ENCODE assay signal across 8 cellular contexts in the genomic region with DNA sequence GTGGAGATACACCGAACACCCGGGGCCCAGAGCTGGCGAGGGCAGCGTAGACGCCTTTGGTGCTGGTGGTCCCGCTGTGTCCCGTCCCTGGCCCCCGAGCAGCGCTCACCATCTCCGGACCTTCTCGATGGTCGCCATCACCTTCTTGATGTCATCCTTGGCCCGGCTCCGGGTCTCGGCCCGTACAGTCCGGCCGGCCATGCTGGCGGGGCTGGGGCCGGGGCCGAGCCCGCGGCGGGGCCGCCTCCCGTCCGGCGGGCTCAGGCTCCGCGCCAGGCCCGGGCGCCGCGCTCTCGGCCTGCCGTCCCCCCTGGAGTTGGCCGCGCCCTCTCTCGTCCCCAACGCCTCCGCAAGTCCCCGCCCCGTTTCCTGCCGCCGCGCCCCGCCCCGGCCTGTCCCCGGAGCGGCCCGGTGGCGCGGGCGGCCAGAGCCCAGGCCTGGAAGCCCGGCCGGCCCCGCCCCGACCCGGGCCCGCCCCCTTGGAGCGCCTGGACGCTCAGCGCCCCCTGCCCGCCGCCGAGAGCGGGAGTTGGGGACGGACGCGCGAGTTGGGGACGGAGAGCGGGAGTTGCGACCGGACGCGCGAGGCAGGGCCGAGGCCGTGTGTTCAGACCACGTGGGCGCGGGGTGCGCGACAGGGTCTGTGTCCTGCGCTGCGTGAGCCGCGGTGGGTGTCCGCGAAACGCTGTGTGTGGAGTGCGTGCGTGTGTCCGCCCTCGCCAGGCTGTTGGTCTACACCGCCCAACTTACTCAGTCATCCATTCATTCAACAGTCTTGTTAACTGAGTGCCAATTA. TPM values are rescaled to one million over a fixed set of nuclear protein-coding genes. Genes with fewer than 3 reads are reported as not detected.
A peak's percentile ranks its signal among the peaks of the same experiment; 100 is the strongest.
DNase-seq lines count a peak whose midpoint lies in the region; ATAC-seq and TF ChIP-seq lines count a peak whose summit lies in the region.

A gene (minus strand): TSS at position 334 of the 796 bp plus-strand sequence. CDS start 133 bp downstream, at position 201.

- no peaks in the 10 kb centered on the region for H3K36me3 ChIP-seq in GM23338 (ENCODE audit: insufficient read depth)
- peaks cover 7 to 31% of the 10 kb centered on the region in 2 experiments for H3K36me3 ChIP-seq in SK-N-SH (replicated peaks in 1 of 2; ENCODE audit: control insufficient read depth in 1 of 2, insufficient read depth in 2 of 2, low read length in 1 of 2)
- H3K36me3 ChIP-seq in osteoblast (ENCODE audit: insufficient read depth, low read length) = peaks cover 9% of the 10 kb centered on the region
- no peaks in the 10 kb centered on the region for H3K36me3 ChIP-seq in testis (ENCODE audit: low read depth, missing control alignments)

- in situ Hi-C loops in G401 (cut with HindIII; ENCODE audit: low sequenced_read_pairs) = no loop called here

- H3K27me3 Mint-ChIP-seq in GM23338 (ENCODE audit: insufficient read depth, low read depth, poor library complexity) = peaks cover 20% of the 10 kb centered on the region

- H3K9me3 ChIP-seq in SK-N-SH (no peaks in the 10 kb centered on the region), osteoblast (ENCODE audit: low read depth, low read length) (no peaks in the 10 kb centered on the region), testis (no peaks in the 10 kb centered on the region)

- TF ChIP-seq EP300 in SK-N-SH (IDR thresholded peaks at IDR 0.05; ENCODE audit: borderline replicate concordance in 1 of 2, low read depth in 1 of 2, low read length in 1 of 2) = no peak

- no peak for TF ChIP-seq POLR2A in testis (IDR thresholded peaks at IDR 0.05)

- H3K9me3 Mint-ChIP-seq in GM23338 = no peaks in the 10 kb centered on the region

- TF ChIP-seq RAD21 in SK-N-SH (IDR thresholded peaks at IDR 0.05; ENCODE audit: low read length) = 0 out of 2 replicates have a peak, but pooled peaks have one; percentile 18

- H3K27ac Mint-ChIP-seq in GM23338 = no peak within 1 kb of the TSS; the same call in 1 of the 2 replicates

- no peaks in the 10 kb centered on the region for H3K9me2 ChIP-seq in GM23338 (ENCODE audit: insufficient read depth)
- no peaks in the 10 kb centered on the region for H3K9me2 ChIP-seq in SK-N-SH

- intact Hi-C loops in testis (cut with DNase I; ENCODE audit: low total_unique reads) = no loop called here

- peak in 1 of 2 experiments; percentile 68; a peak in 3 of 4 replicates for TF ChIP-seq CTCF in GM23338 (conservative IDR thresholded peaks at IDR 0.05; ENCODE audit: low read depth in 2 of 2)
- TF ChIP-seq CTCF in LNCAP (IDR thresholded peaks at IDR 0.05) = peak; percentile 69
- peak; percentile 47 for TF ChIP-seq CTCF in SK-N-SH (IDR thresholded peaks at IDR 0.05)
- TF ChIP-seq CTCF in osteoblast (IDR thresholded peaks at IDR 0.05; ENCODE audit: extremely low read depth, low read depth, low read length) = peak; percentile 10
- peak; percentile 30 to 46 (median 38) for TF ChIP-seq CTCF in testis (IDR thresholded peaks at IDR 0.05)

- H3K4me3 ChIP-seq in GM23338 (peak within 1 kb of the TSS; percentile 76), SK-N-SH (ENCODE audit: low read depth in 2 of 2, low read length in 1 of 2) (peak within 1 kb of the TSS; percentile 75 to 88), osteoblast (ENCODE audit: insufficient read depth, low read length) (peak within 1 kb of the TSS; percentile 89), testis (peak within 1 kb of the TSS; percentile 71 to 74)

- peaks cover 10% of the 10 kb centered on the region for H3K27me3 ChIP-seq in GM23338 (ENCODE audit: insufficient read depth)
- no peaks in the 10 kb centered on the region for H3K27me3 ChIP-seq in SK-N-SH (ENCODE audit: insufficient read depth)
- H3K27me3 ChIP-seq in osteoblast (ENCODE audit: insufficient read depth, low read length) = no peaks in the 10 kb centered on the region
- H3K27me3 ChIP-seq in testis = no peaks in the 10 kb centered on the region

- H3K79me2 ChIP-seq in GM23338 (replicated peaks; ENCODE audit: insufficient read depth) (no peaks in the 10 kb centered on the region), SK-N-SH (ENCODE audit: insufficient read depth) (peaks cover 43% of the 10 kb centered on the region), osteoblast (ENCODE audit: insufficient read depth, low read length) (peaks cover 18% of the 10 kb centered on the region)

- WGBS in SK-N-SH (ENCODE audit: low lambda C conversion rate) = 7% methylated on average over 29 of the region's 97 CpGs
- 0 to 1% methylated on average over 7 to 79 of the region's 97 CpGs for WGBS in testis, 2 donors

- ATAC-seq in GM23338 = peak; percentile 64

- H3K36me3 Mint-ChIP-seq in GM23338 (ENCODE audit: low read depth) = peaks cover 11% of the 10 kb centered on the region

- POLR2A ChIA-PET in SK-N-SH (lab: Yijun Ruan, JAX) = interaction anchor here (0.8 to 1.1 kb wide), 3 partner anchors 8 to 116 kb away, joined by 3 to 4 read pairs (median 3); no protein-coding TSS in a partner anchor

- H3K4me1 ChIP-seq in GM23338 (ENCODE audit: insufficient read depth) (peaks cover 25% of the 10 kb centered on the region), SK-N-SH (ENCODE audit: control insufficient read depth in 1 of 2, insufficient read depth in 2 of 2, low read depth in 1 of 2, low read length in 1 of 2) (peaks cover 12 to 29% of the 10 kb centered on the region in 2 experiments; a peak in 3 of 4 replicates), osteoblast (ENCODE audit: insufficient read depth, low read length) (peaks cover 36% of the 10 kb centered on the region), testis (peaks cover 31% of the 10 kb centered on the region)

- peak within 1 kb of the TSS; percentile 76 for H3K4me3 Mint-ChIP-seq in GM23338

- H3K4me2 ChIP-seq in GM23338 (peak within 1 kb of the TSS; percentile 94), SK-N-SH (peak within 1 kb of the TSS; percentile 98), osteoblast (ENCODE audit: insufficient read depth, low read length) (peak within 1 kb of the TSS; percentile 92)

- H4K20me1 ChIP-seq in GM23338 (replicated peaks; ENCODE audit: insufficient read depth) (no peaks in the 10 kb centered on the region), SK-N-SH (ENCODE audit: insufficient read depth) (no peaks in the 10 kb centered on the region), osteoblast (ENCODE audit: insufficient read depth, low read length) (no peaks in the 10 kb centered on the region)

- H2AFZ ChIP-seq in GM23338 (peak within 1 kb of the TSS; percentile 85), SK-N-SH (ENCODE audit: low read depth) (peak within 1 kb of the TSS; percentile 79; the same call in 1 of the 2 replicates), osteoblast (ENCODE audit: low read length) (peak within 1 kb of the TSS; percentile 95)

- H3K4me1 Mint-ChIP-seq in GM23338 = peaks cover 26% of the 10 kb centered on the region

- CTCF ChIA-PET in SK-N-SH (lab: Yijun Ruan, JAX) = interaction anchor here (1.0 to 3.9 kb wide), 3 partner anchors 8 to 49 kb away, joined by 3 to 14 read pairs (median 11); no protein-coding TSS in a partner anchor

- no peak within 1 kb of the TSS for H3K27ac ChIP-seq in GM23338 (ENCODE audit: low read depth)
- peak within 1 kb of the TSS; percentile 77 to 99 for H3K27ac ChIP-seq in SK-N-SH (ENCODE audit: low read depth in 2 of 2, low read length in 1 of 2)
- peak within 1 kb of the TSS; percentile 70 for H3K27ac ChIP-seq in osteoblast (ENCODE audit: low read depth, low read length)
- H3K27ac ChIP-seq in testis = peak within 1 kb of the TSS; percentile 72 to 89

- H3F3A ChIP-seq in GM23338 (replicated peaks; ENCODE audit: low read depth) (peaks cover 25% of the 10 kb centered on the region), SK-N-SH (replicated peaks; ENCODE audit: insufficient read depth) (peaks cover 31% of the 10 kb centered on the region)

- peak within 1 kb of the TSS; percentile 91 for H3K9ac ChIP-seq in SK-N-SH

- DNase-seq in G401 (ENCODE audit: low spot score) (peak; percentile 82), GM23338 (ENCODE audit: low spot score) (peak; percentile 93), SK-N-SH (peak; percentile 96), glomerular endothelial cell (ENCODE audit: extremely low read depth, low read depth, low spot score) (no peak), osteoblast (ENCODE audit: insufficient read length, low spot score, missing footprints) (peak; percentile 98), testis (peak; percentile 91)
- DNase-seq in activated naive CD4-positive, alpha-beta T cell treated with anti-CD3 and anti-CD28 coated beads, Interleukin-2, amount 50 U/mL, for 16 hours = peak; percentile 81

TF ChIP-seq in SK-N-SH, 30 proteins besides CTCF, POLR2A, EP300 and RAD21 (continues in another document):
- no peak for TF ChIP-seq TAF1 (IDR thresholded peaks at IDR 0.05; ENCODE audit: borderline replicate concordance, low read depth, low read length)
- TF ChIP-seq, protein P1, sequence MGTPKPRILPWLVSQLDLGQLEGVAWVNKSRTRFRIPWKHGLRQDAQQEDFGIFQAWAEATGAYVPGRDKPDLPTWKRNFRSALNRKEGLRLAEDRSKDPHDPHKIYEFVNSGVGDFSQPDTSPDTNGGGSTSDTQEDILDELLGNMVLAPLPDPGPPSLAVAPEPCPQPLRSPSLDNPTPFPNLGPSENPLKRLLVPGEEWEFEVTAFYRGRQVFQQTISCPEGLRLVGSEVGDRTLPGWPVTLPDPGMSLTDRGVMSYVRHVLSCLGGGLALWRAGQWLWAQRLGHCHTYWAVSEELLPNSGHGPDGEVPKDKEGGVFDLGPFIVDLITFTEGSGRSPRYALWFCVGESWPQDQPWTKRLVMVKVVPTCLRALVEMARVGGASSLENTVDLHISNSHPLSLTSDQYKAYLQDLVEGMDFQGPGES (IDR thresholded peaks at IDR 0.05; ENCODE audit: low read depth, low read length) = no peak
- no peak for TF ChIP-seq GATA2 (CRISPR knock-in tag; IDR thresholded peaks at IDR 0.05)
- TF ChIP-seq NRF1 (IDR thresholded peaks at IDR 0.05; ENCODE audit: low read depth, low read length) = no peak
- TF ChIP-seq POLR2AphosphoS5 (IDR thresholded peaks at IDR 0.05; ENCODE audit: low read depth, low read length) = no peak

RNA-seq across cellular contexts. Expression of the gene that starts here (rescaled TPM):
- total RNA-seq in G401 (2014; rRNA removed; shearing (Covaris generic)) = 58.1 and 89.3 TPM in 2 replicates
- total RNA-seq in GM23338 (2014; rRNA removed; shearing (Covaris generic)) = 17.5 and 20.4 TPM in 2 replicates
- polyA plus RNA-seq in GM23338 (2016; fragmentation: Nextera tagmentation; extraction: Ambion mirVana) (21.8 and 22.1 TPM in 2 replicates), SK-N-SH (2012; rRNA removed) (48.5 and 56.3 TPM in 2 replicates), testis (ENCODE audit: insufficient read depth, low read depth, low replicate concordance) (40.2 TPM)
- polyA plus RNA-seq in SK-N-SH (2012; cell fraction: cytosol; rRNA removed) = 43.4 and 50.2 TPM in 2 replicates
- 18.9 and 20.3 TPM in 2 replicates for polyA plus RNA-seq in SK-N-SH (2012; cell fraction: nucleus; rRNA removed)
- total RNA-seq in glomerular endothelial cell (44.5 and 54.5 TPM in 2 replicates), osteoblast (33.3 and 36.2 TPM in 2 replicates), testis (10 to 100 TPM; 49.6 to 57.4 TPM)
